ENCODE assay signal across 28 cellular contexts in the genomic region with DNA sequence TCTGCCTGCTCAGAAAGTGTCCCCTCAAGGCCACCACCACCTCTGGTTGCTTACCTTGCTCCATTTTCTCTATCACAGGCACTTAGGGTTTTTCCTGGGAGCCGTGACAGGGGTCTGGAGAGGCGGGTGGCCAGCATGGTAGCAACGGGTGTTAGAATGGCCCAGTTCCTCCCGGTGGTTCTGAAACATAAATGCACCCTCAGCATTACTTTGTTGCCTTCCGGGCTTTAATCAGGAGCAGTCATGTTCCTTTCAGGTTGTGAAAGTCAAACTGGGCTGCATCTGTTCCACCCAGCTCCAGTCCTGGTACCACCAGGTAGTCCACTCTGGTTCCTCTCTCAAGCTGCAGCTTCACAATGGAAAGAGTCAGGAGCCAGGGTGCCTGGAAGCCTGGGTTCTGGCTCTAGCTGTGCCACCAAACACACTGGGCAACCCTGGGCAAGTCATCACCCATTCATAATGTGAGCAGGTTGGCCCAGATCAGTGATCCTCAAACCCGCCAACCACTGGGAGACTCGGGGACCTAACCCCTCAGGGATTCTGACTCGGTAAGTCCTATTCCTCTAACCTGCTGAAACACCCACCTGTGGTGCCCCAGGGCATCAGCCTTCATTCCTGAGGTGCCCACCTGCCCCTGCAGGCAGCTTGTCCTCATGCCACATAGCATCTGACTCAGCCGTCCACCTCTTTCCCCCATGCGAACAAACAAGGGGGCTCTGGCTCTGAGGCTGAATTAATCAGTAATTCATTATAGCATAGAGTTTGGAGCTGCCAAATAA. TPM values are rescaled to one million over a fixed set of nuclear protein-coding genes. Genes with fewer than 3 reads are reported as not detected.
DNase-seq lines count a peak whose midpoint lies in the region; ATAC-seq, FAIRE-seq and TF ChIP-seq lines count a peak whose summit lies in the region.
"Had no signal": no experiment of that assay in that cellular context is flagged by ENCODE, and none has a peak within 500 bp of the region (broad histone marks: within the 10 kb centered on the region; RNA-seq: fewer than 3 reads in every experiment).

No MANE protein-coding gene starts in this region.

- peak overlapping the region; percentile 38 for H3K4ac ChIP-seq in H1 (replicated peaks; ENCODE audit: insufficient read length, low read depth, low read length)

- no peak overlapping the region for H3K4me2 ChIP-seq in H1 (ENCODE audit: insufficient read depth in 1 of 2, low read depth in 2 of 2, low read length in 2 of 2)

- WGBS in H1 (ENCODE audit: extremely low coverage in 1 of 2, insufficient coverage in 1 of 2, insufficient read length in 1 of 2, insufficient replicate concordance in 2 of 2, low coverage in 1 of 2, low lambda C conversion rate in 2 of 2, missing lambda C conversion rate in 1 of 2), 2 experiments = 94% methylated on average over 10 of the region's 10 CpGs; no CpG with 5 or more reads in 1 of the 2 experiments
- WGBS in thyroid gland, 2 donors = 90 to 95% methylated on average over 7 to 10 of the region's 10 CpGs
- WGBS in testis, 2 donors = 93 to 94% methylated on average over 10 of the region's 10 CpGs

- no peak overlapping the region for H4K5ac ChIP-seq in H1 (ENCODE audit: insufficient read length, low read depth, low read length)

- no peaks in the 10 kb centered on the region for H3K79me2 ChIP-seq in H1 (ENCODE audit: control insufficient read depth in 1 of 2, insufficient read depth in 2 of 2, low read length in 2 of 2)
- H3K79me2 ChIP-seq: parathyroid adenoma had no signal

- no peak overlapping the region for H2AFZ ChIP-seq in H1 (ENCODE audit: low read length)
- H2AFZ ChIP-seq: parathyroid adenoma had no signal

- peak overlapping the region; percentile 40; the same call in 1 of the 2 replicates for H2BK5ac ChIP-seq in H1 (ENCODE audit: low read depth, low read length)

- H2AK5ac ChIP-seq in H1 (ENCODE audit: low read depth, low read length) = no peak overlapping the region; the same call in 1 of the 2 replicates

- H3K79me1 ChIP-seq in H1 (ENCODE audit: low read depth, low read length) = no peaks in the 10 kb centered on the region; the same call in 1 of the 2 replicates

- H3K4me1 ChIP-seq in H1 (replicated peaks in 1 of 4; ENCODE audit: control insufficient read depth in 3 of 4, insufficient read depth in 4 of 4, low read length in 3 of 4) (peaks cover 15 to 42% (median 23%) of the 10 kb centered on the region in 4 experiments), thyroid gland (peaks cover 32 to 39% of the 10 kb centered on the region in 2 donors), testis (peaks cover 2% of the 10 kb centered on the region)
- H3K4me1 ChIP-seq: HAP-1, parathyroid adenoma had no signal

- H3K18ac ChIP-seq in H1 (ENCODE audit: extremely low read depth, low read length) = no peak overlapping the region

- H2BK12ac ChIP-seq in H1 (ENCODE audit: low read depth, low read length) = 0 out of 2 replicates have a peak overlapping the region, but pooled peaks have one; percentile 30

- no peak overlapping the region; a peak in 2 of 7 replicates for H3K9ac ChIP-seq in H1 (replicated peaks in 1 of 4; ENCODE audit: extremely low read depth in 1 of 4, low read depth in 3 of 4, low read length in 3 of 4)
- H3K9ac ChIP-seq: parathyroid adenoma had no signal

- no peak for FAIRE-seq in H1 (lab: Jason Lieb, UNC)
- FAIRE-seq: G401.6 had no signal

- no peak for TF ChIP-seq EP300 in H1 (IDR thresholded peaks at IDR 0.05; ENCODE audit: borderline replicate concordance in 1 of 2, low read depth in 2 of 2, low read length in 2 of 2)

- H3K27me3 Mint-ChIP-seq in activated CD8-positive, alpha-beta T cell treated with anti-CD3 and anti-CD28 coated beads, Interleukin-2, amount 10 ng/mL, durations not matched to agents 7 days and 5 days (ENCODE audit: low read depth) = no peaks in the 10 kb centered on the region
- no peaks in the 10 kb centered on the region for H3K27me3 Mint-ChIP-seq in activated CD8-positive, alpha-beta T cell treated with anti-CD3 and anti-CD28 coated beads for 36 hours
- no peaks in the 10 kb centered on the region for H3K27me3 Mint-ChIP-seq in activated T-cell treated with anti-CD3 and anti-CD28 coated beads, Interleukin-2, amount 50 U/mL, for 24 hours
- H3K27me3 Mint-ChIP-seq: memory B cell had no signal

- no peak overlapping the region for H3K4me3 Mint-ChIP-seq in activated CD8-positive, alpha-beta T cell treated with anti-CD3 and anti-CD28 coated beads, Interleukin-2, amount 10 ng/mL, durations not matched to agents 7 days and 5 days
- no peak overlapping the region for H3K4me3 Mint-ChIP-seq in activated CD8-positive, alpha-beta T cell treated with anti-CD3 and anti-CD28 coated beads for 36 hours
- H3K4me3 Mint-ChIP-seq in activated T-cell treated with anti-CD3 and anti-CD28 coated beads, Interleukin-2, amount 50 U/mL, for 24 hours = no peak overlapping the region
- H3K4me3 Mint-ChIP-seq: activated T-cell treated with anti-CD3 and anti-CD28 coated beads, Interleukin-2, amount 50 U/mL, for 4 hours; memory B cell; neural crest cell had no signal

- H3K9me3 ChIP-seq in H1 (ENCODE audit: insufficient read depth in 2 of 2, low read depth in 1 of 2, low read length in 1 of 2) = no peaks in the 10 kb centered on the region
- no peaks in the 10 kb centered on the region for H3K9me3 ChIP-seq in thyroid gland
- H3K9me3 ChIP-seq in testis = no peaks in the 10 kb centered on the region
- H3K9me3 ChIP-seq: gastroesophageal sphincter, HAP-1, right atrium auricular region, upper lobe of left lung had no signal

- H3K27ac ChIP-seq in H1 (ENCODE audit: low read depth, low read length) (no peak overlapping the region), thyroid gland (peak overlapping the region in 2 of 3 donors; percentile 0 to 14), testis (no peak overlapping the region)
- H3K27ac ChIP-seq: 22Rv1, C4-2B, gastroesophageal sphincter, parathyroid adenoma, right atrium auricular region, upper lobe of left lung had no signal

- H3K36me3 ChIP-seq in H1 (ENCODE audit: control insufficient read depth in 2 of 4, insufficient read depth in 4 of 4, low read length in 3 of 4) (no peaks in the 10 kb centered on the region), thyroid gland (no peaks in the 10 kb centered on the region), testis (ENCODE audit: low read depth, missing control alignments) (no peaks in the 10 kb centered on the region)
- H3K36me3 ChIP-seq: HAP-1, right atrium auricular region, upper lobe of left lung had no signal

- no peak overlapping the region for H2BK15ac ChIP-seq in H1 (ENCODE audit: low read length)

- CTCF ChIA-PET in activated CD8-positive, alpha-beta T cell treated with anti-CD3 and anti-CD28 coated beads, Interleukin-2, amount 10 ng/mL, durations not matched to agents 7 days and 5 days (lab: Charles Lee) = no interaction called here
- CTCF ChIA-PET in activated CD8-positive, alpha-beta T cell treated with anti-CD3 and anti-CD28 coated beads for 36 hours (lab: Charles Lee) = no interaction called here
- CTCF ChIA-PET in H1 (lab: Charles Lee; ENCODE audit: partially characterized antibody) = interaction anchor here (0.6 to 3.0 kb wide), 6 partner anchors 11 to 53 kb away, joined by 3 to 24 read pairs (median 6); no protein-coding TSS in a partner anchor

- H3K36me3 Mint-ChIP-seq in activated CD8-positive, alpha-beta T cell treated with anti-CD3 and anti-CD28 coated beads, Interleukin-2, amount 10 ng/mL, durations not matched to agents 7 days and 5 days (ENCODE audit: low read depth) = peaks cover 62% of the 10 kb centered on the region
- peaks cover 34% of the 10 kb centered on the region for H3K36me3 Mint-ChIP-seq in activated CD8-positive, alpha-beta T cell treated with anti-CD3 and anti-CD28 coated beads for 36 hours (ENCODE audit: low read depth)
- H3K36me3 Mint-ChIP-seq in activated T-cell treated with anti-CD3 and anti-CD28 coated beads, Interleukin-2, amount 50 U/mL, for 24 hours (ENCODE audit: low read depth) = peaks cover 80% of the 10 kb centered on the region

- H4K91ac ChIP-seq in H1 (replicated peaks; ENCODE audit: insufficient read length, low read length) = no peak overlapping the region

- no peak for TF ChIP-seq CTCF in activated CD8-positive, alpha-beta T cell treated with anti-CD3 and anti-CD28 coated beads for 36 hours (IDR thresholded peaks at IDR 0.05)
- TF ChIP-seq CTCF in H1 (IDR thresholded peaks at IDR 0.05; ENCODE audit: control extremely low read depth in 1 of 3, insufficient read depth in 1 of 3, low read depth in 1 of 3, low read length in 3 of 3) = no peak
- TF ChIP-seq CTCF in thyroid gland (IDR thresholded peaks at IDR 0.05) = no peak
- TF ChIP-seq CTCF in testis (IDR thresholded peaks at IDR 0.05) = no peak

- DNase-seq in activated CD8-positive, alpha-beta T cell treated with anti-CD3 and anti-CD28 coated beads, Interleukin-2, amount 10 ng/mL, durations not matched to agents 7 days and 5 days = no peak
- no peak for DNase-seq in activated CD8-positive, alpha-beta T cell treated with anti-CD3 and anti-CD28 coated beads for 36 hours
- DNase-seq in H1 (ENCODE audit: low read depth in 1 of 2, low spot score in 2 of 2) (no peak), left lobe of liver (ENCODE audit: low spot score) (peak; percentile 40), thyroid gland (no peak), HuH-7 (ENCODE audit: low spot score) (no peak), testis (no peak)
- no peak for DNase-seq in activated T-cell treated with anti-CD3 and anti-CD28 coated beads, Interleukin-2, amount 50 U/mL, for 24 hours
- DNase-seq: activated CD4-positive, CD25-positive, alpha-beta regulatory T cell treated with anti-CD3 and anti-CD28 coated beads, Interleukin-2, amount 50 U/mL, for 72 hours; activated naive CD4-positive, alpha-beta T cell; activated T-cell treated with anti-CD3 and anti-CD28 coated beads, Interleukin-2, amount 50 U/mL, for 4 hours; Calu3; DMS79; NCI-H146; NCI-H345; Right ventricle myocardium superior; stimulated activated CD4-positive, alpha-beta T cell treated with anti-CD3 and anti-CD28 coated beads, Interleukin-2, amount 100 ng/mL, for 48 hours; upper lobe of left lung had no signal

- H3K9me3 Mint-ChIP-seq in activated CD8-positive, alpha-beta T cell treated with anti-CD3 and anti-CD28 coated beads, Interleukin-2, amount 10 ng/mL, durations not matched to agents 7 days and 5 days (ENCODE audit: insufficient read depth) = no peaks in the 10 kb centered on the region
- no peaks in the 10 kb centered on the region for H3K9me3 Mint-ChIP-seq in activated CD8-positive, alpha-beta T cell treated with anti-CD3 and anti-CD28 coated beads for 36 hours
- no peaks in the 10 kb centered on the region for H3K9me3 Mint-ChIP-seq in activated T-cell treated with anti-CD3 and anti-CD28 coated beads, Interleukin-2, amount 50 U/mL, for 24 hours
- H3K9me3 Mint-ChIP-seq: activated T-cell treated with anti-CD3 and anti-CD28 coated beads, Interleukin-2, amount 50 U/mL, for 4 hours; endodermal cell; memory B cell; neural crest cell had no signal

- POLR2A ChIA-PET in activated CD8-positive, alpha-beta T cell treated with anti-CD3 and anti-CD28 coated beads, Interleukin-2, amount 10 ng/mL, durations not matched to agents 7 days and 5 days (lab: Charles Lee) = no interaction called here
- POLR2A ChIA-PET in activated CD8-positive, alpha-beta T cell treated with anti-CD3 and anti-CD28 coated beads for 36 hours (lab: Charles Lee) = interaction anchor here (1.0 kb wide), 1 partner anchor 12 kb away, joined by 3 read pairs; no protein-coding TSS in a partner anchor
- POLR2A ChIA-PET in H1 (lab: Charles Lee; ENCODE audit: partially characterized antibody) = interaction anchor here (1.6 kb wide), 1 partner anchor 31 kb away, joined by 3 read pairs; no protein-coding TSS in a partner anchor

- H3K14ac ChIP-seq in H1 (ENCODE audit: insufficient read length) = no peak overlapping the region

- no peak for TF ChIP-seq POLR2A in H1 (IDR thresholded peaks at IDR 0.05; ENCODE audit: control extremely low read depth in 1 of 2, low read depth in 2 of 2, low read length in 2 of 2)
- TF ChIP-seq POLR2A in thyroid gland (IDR thresholded peaks at IDR 0.05) = no peak
- no peak for TF ChIP-seq POLR2A in testis (IDR thresholded peaks at IDR 0.05)

- intact Hi-C loops in activated CD8-positive, alpha-beta T cell treated with anti-CD3 and anti-CD28 coated beads for 36 hours (cut with micrococcal nuclease) = no loop called here
- intact Hi-C loops in thyroid gland (cut with DNase I) = no loop called here
- intact Hi-C loops in testis (cut with DNase I; ENCODE audit: low total_unique reads) = no loop called here

- H3K4me1 Mint-ChIP-seq in activated CD8-positive, alpha-beta T cell treated with anti-CD3 and anti-CD28 coated beads, Interleukin-2, amount 10 ng/mL, durations not matched to agents 7 days and 5 days (ENCODE audit: low read depth) = peaks cover 9% of the 10 kb centered on the region
- H3K4me1 Mint-ChIP-seq in activated CD8-positive, alpha-beta T cell treated with anti-CD3 and anti-CD28 coated beads for 36 hours (ENCODE audit: low read depth) = peaks cover 4% of the 10 kb centered on the region
- H3K4me1 Mint-ChIP-seq in activated T-cell treated with anti-CD3 and anti-CD28 coated beads, Interleukin-2, amount 50 U/mL, for 24 hours (ENCODE audit: low read depth) = peaks cover 8% of the 10 kb centered on the region

- H3K56ac ChIP-seq in H1 (replicated peaks; ENCODE audit: insufficient read length, low read depth, low read length) = no peak overlapping the region

- ATAC-seq in activated CD8-positive, alpha-beta T cell treated with anti-CD3 and anti-CD28 coated beads, Interleukin-2, amount 10 ng/mL, durations not matched to agents 7 days and 5 days = no peak
- ATAC-seq in activated CD8-positive, alpha-beta T cell treated with anti-CD3 and anti-CD28 coated beads for 36 hours = no peak
- ATAC-seq in left lobe of liver = no peak
- ATAC-seq: activated T-cell treated with anti-CD3 and anti-CD28 coated beads, Interleukin-2, amount 50 U/mL, for 4 hours; gastroesophageal sphincter had no signal

- H3K27ac Mint-ChIP-seq in activated CD8-positive, alpha-beta T cell treated with anti-CD3 and anti-CD28 coated beads, Interleukin-2, amount 10 ng/mL, durations not matched to agents 7 days and 5 days = peak overlapping the region; percentile 32
- no peak overlapping the region for H3K27ac Mint-ChIP-seq in activated CD8-positive, alpha-beta T cell treated with anti-CD3 and anti-CD28 coated beads for 36 hours
- no peak overlapping the region for H3K27ac Mint-ChIP-seq in activated T-cell treated with anti-CD3 and anti-CD28 coated beads, Interleukin-2, amount 50 U/mL, for 24 hours
- H3K27ac Mint-ChIP-seq: memory B cell had no signal

- no peaks in the 10 kb centered on the region; a peak in 2 of 7 replicates for H3K27me3 ChIP-seq in H1 (replicated peaks in 1 of 4; ENCODE audit: control insufficient read depth in 3 of 4, extremely low read depth in 1 of 4, insufficient read depth in 3 of 4, low read length in 3 of 4)
- H3K27me3 ChIP-seq in thyroid gland = no peaks in the 10 kb centered on the region
- H3K27me3 ChIP-seq in testis = no peaks in the 10 kb centered on the region
- H3K27me3 ChIP-seq: gastroesophageal sphincter, right atrium auricular region, upper lobe of left lung had no signal

- no peak for TF ChIP-seq RAD21 in H1 (IDR thresholded peaks at IDR 0.05 in 1 of 2, conservative IDR thresholded peaks at IDR 0.05 in 1 of 2; ENCODE audit: low read depth in 2 of 2, low read length in 2 of 2)

- H4K20me1 ChIP-seq in H1 (replicated peaks in 1 of 2; ENCODE audit: control insufficient read depth in 1 of 2, insufficient read depth in 2 of 2, low read length in 2 of 2) = no peaks in the 10 kb centered on the region

- no peak overlapping the region; the same call in 1 of the 2 replicates for H4K8ac ChIP-seq in H1 (ENCODE audit: extremely low read depth, insufficient read depth, low read length)

- H3K23me2 ChIP-seq in H1 (ENCODE audit: low read depth, low read length) = no peaks in the 10 kb centered on the region; the same call in 1 of the 2 replicates

- H2BK20ac ChIP-seq in H1 (ENCODE audit: low read length) = no peak overlapping the region

- no peak overlapping the region for H3K4me3 ChIP-seq in H1 (ENCODE audit: extremely low read depth in 1 of 4, insufficient read depth in 2 of 4, low read depth in 3 of 4, low read length in 4 of 4)
- H3K4me3 ChIP-seq in thyroid gland (replicated peaks in 1 of 3) = no peak overlapping the region
- no peak overlapping the region for H3K4me3 ChIP-seq in testis
- H3K4me3 ChIP-seq: gastroesophageal sphincter, HAP-1, right atrium auricular region, upper lobe of left lung had no signal

- no peak overlapping the region for H3K23ac ChIP-seq in H1 (ENCODE audit: insufficient read length)

- H2BK120ac ChIP-seq in H1 (replicated peaks; ENCODE audit: low read depth, low read length) = no peak overlapping the region

RNA-seq across cellular contexts. Expression of gene BDH1, which starts 9.3 kb away (rescaled TPM):
- 100 to 1,000 TPM; 166 to 171 TPM for total RNA-seq in activated CD8-positive, alpha-beta T cell treated with anti-CD3 and anti-CD28 coated beads, Interleukin-2, amount 10 ng/mL, durations not matched to agents 7 days and 5 days
- total RNA-seq in activated CD8-positive, alpha-beta T cell treated with anti-CD3 and anti-CD28 coated beads for 36 hours = 100 to 1,000 TPM; 118 to 126 TPM
- 24.0 and 27.2 TPM in 2 replicates for total RNA-seq in H1 (2021; fragmentation: NEBNext Ultra II Directional; extraction: Animal tissue kit (Norgen Biotek cat#: 25700))
- 27.7 and 28.1 TPM in 2 replicates for polyA plus RNA-seq in H1 (2011; rRNA removed)
- 35.9 TPM for polyA plus RNA-seq in H1 (2011; cell fraction: cytosol; rRNA removed)
- polyA plus RNA-seq in H1 (2011; cell fraction: nucleus; rRNA removed) = 45.8 TPM
- 21.0 to 34.8 TPM (median 31.0 TPM) in 4 replicates for polyA plus RNA-seq in H1 (2012, experiment 1 of 2)
- 18.8 TPM for polyA plus RNA-seq in H1 (2012, experiment 2 of 2)
- 16.2 TPM for polyA plus RNA-seq in H1 (2013, experiment 1 of 2)
- 14.6 TPM for polyA plus RNA-seq in H1 (2013, experiment 2 of 2)
- polyA minus RNA-seq in H1 (2011; rRNA and poly(A)+ RNA removed) = 28.8 and 37.6 TPM in 2 replicates
- polyA minus RNA-seq in H1 (2011; cell fraction: cytosol; rRNA and poly(A)+ RNA removed) = 12.6 TPM
- polyA minus RNA-seq in H1 (2011; cell fraction: nucleus; rRNA and poly(A)+ RNA removed) = 26.3 TPM
- total RNA-seq in left lobe of liver = 279 TPM
- total RNA-seq in thyroid gland = 10 to 100 TPM; 37.1 to 83.1 (median 57.8) TPM
- 10 to 100 TPM; 12.8 to 22.4 TPM for total RNA-seq in testis
- polyA plus RNA-seq in testis (ENCODE audit: insufficient read depth, low read depth, low replicate concordance) = 14.4 TPM

Comparison
In these comparisons a context has a peak if more than half of its experiments do, and no peak if none do; other contexts are left out.
1. H3K27ac ChIP-seq: peak in thyroid gland (2 of 3); none in H1 (single experiment) and testis (0 of 2).